Comparison of ENCODE assay signal across 1 cellular context in genomic region chr4:105767579-105767978, GRCh38.
TF ChIP-seq lines count a peak whose summit lies in the region.

No MANE protein-coding gene starts in this region.

TF ChIP-seq in HCT116, 20 proteins besides CTCF, POLR2A, EP300 and RAD21 (continued from another document):
- TF ChIP-seq, protein P1, sequence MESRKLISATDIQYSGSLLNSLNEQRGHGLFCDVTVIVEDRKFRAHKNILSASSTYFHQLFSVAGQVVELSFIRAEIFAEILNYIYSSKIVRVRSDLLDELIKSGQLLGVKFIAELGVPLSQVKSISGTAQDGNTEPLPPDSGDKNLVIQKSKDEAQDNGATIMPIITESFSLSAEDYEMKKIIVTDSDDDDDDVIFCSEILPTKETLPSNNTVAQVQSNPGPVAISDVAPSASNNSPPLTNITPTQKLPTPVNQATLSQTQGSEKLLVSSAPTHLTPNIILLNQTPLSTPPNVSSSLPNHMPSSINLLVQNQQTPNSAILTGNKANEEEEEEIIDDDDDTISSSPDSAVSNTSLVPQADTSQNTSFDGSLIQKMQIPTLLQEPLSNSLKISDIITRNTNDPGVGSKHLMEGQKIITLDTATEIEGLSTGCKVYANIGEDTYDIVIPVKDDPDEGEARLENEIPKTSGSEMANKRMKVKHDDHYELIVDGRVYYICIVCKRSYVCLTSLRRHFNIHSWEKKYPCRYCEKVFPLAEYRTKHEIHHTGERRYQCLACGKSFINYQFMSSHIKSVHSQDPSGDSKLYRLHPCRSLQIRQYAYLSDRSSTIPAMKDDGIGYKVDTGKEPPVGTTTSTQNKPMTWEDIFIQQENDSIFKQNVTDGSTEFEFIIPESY (IDR thresholded peaks at IDR 0.05; ENCODE audit: extremely low read depth, insufficient replicate concordance, low read length): no peak
- TF ChIP-seq SIN3A (IDR thresholded peaks at IDR 0.05; ENCODE audit: low read depth) (no peak), MAX (IDR thresholded peaks at IDR 0.05) (no peak), EZH2phosphoT487 (IDR thresholded peaks at IDR 0.05; ENCODE audit: borderline replicate concordance) (no peak)
